ENCODE assay signal across 31 cellular contexts in genomic region chr9:108396618-108397017, GRCh38.
"Had no signal": no experiment of that assay in that cellular context is flagged by ENCODE, and none has a peak within 500 bp of the region (broad histone marks: within the 10 kb centered on the region; RNA-seq: fewer than 3 reads in every experiment).

No MANE protein-coding gene starts in this region.

- H3K27ac ChIP-seq: ascending aorta, cardiac muscle cell, VCaP had no signal

- H3K4me3 ChIP-seq: ascending aorta, cardiac muscle cell had no signal

- DNase-seq: activated B cell treated with CpG ODN at 0.5 μM for 24 hours; activated CD4-positive, alpha-beta memory T cell treated with anti-CD3 and anti-CD28 coated beads, Interleukin-2, amount 10 ng/mL, durations not matched to agents 7 days and 5 days; activated CD4-positive, alpha-beta T cell treated with anti-CD3 and anti-CD28 coated beads for 4 hours; activated CD4-positive, alpha-beta T cell treated with anti-CD3 and anti-CD28 coated beads, Interleukin-2, amount 10 ng/mL, durations not matched to agents 24 days and 14 days; activated CD4-positive, alpha-beta T cell treated with anti-CD3 and anti-CD28 coated beads, Interleukin-2, amount 50 U/mL, for 1 hour; activated CD4-positive, alpha-beta T cell treated with anti-CD3 and anti-CD28 coated beads, Interleukin-2, amount 50 U/mL, for 4 hours; activated CD4-positive, CD25-positive, alpha-beta regulatory T cell treated with anti-CD3 and anti-CD28 coated beads, Interleukin-2, amount 50 U/mL, for 72 hours; activated CD8-positive, alpha-beta memory T cell treated with anti-CD3 and anti-CD28 coated beads for 24 hours; activated CD8-positive, alpha-beta memory T cell treated with anti-CD3 and anti-CD28 coated beads, Interleukin-2, amount 10 ng/mL, durations not matched to agents 7 days and 5 days; activated CD8-positive, alpha-beta memory T cell treated with anti-CD3 and anti-CD28 coated beads, Interleukin-2, amount 50 U/mL, for 48 hours; activated CD8-positive, alpha-beta T cell treated with anti-CD3 and anti-CD28 coated beads, Interleukin-2, amount 10 ng/mL, durations not matched to agents 7 days and 5 days; activated effector memory CD4-positive, alpha-beta T cell treated with Interleukin-2 at 50 U/mL for 16 hours; activated gamma-delta T cell; activated naive CD4-positive, alpha-beta T cell treated with anti-CD3 and anti-CD28 coated beads, Interleukin-2, amount 10 ng/mL, durations not matched to agents 7 days and 5 days; activated naive CD4-positive, alpha-beta T cell treated with Interleukin-2 at 50 U/mL for 16 hours; activated naive CD8-positive, alpha-beta T cell treated with anti-CD3 and anti-CD28 coated beads, Interleukin-2, amount 10 ng/mL, durations not matched to agents 7 days and 5 days; activated naive CD8-positive, alpha-beta T cell treated with anti-CD3 and anti-CD28 coated beads, Interleukin-2, amount 50 U/mL, for 24 hours; activated T-cell treated with anti-CD3 and anti-CD28 coated beads, Interleukin-2, amount 50 U/mL, for 24 hours; activated T-cell treated with anti-CD3 and anti-CD28 coated beads, Interleukin-2, amount 50 U/mL, for 48 hours; amygdala; anterior cingulate cortex; caudate nucleus; cerebellar nuclear complex; T-helper 1 cell; T-helper 2 cell; T-helper 9 cell had no signal

- FAIRE-seq: bronchial epithelial cell, TTC549 had no signal

- H3K27me3 ChIP-seq: ascending aorta, cardiac muscle cell had no signal

- ATAC-seq: activated CD8-positive, alpha-beta memory T cell treated with anti-CD3 and anti-CD28 coated beads, Interleukin-2, amount 10 ng/mL, durations not matched to agents 7 days and 5 days; activated CD8-positive, alpha-beta T cell treated with anti-CD3 and anti-CD28 coated beads, Interleukin-2, amount 10 ng/mL, durations not matched to agents 7 days and 5 days; activated naive CD8-positive, alpha-beta T cell treated with anti-CD3 and anti-CD28 coated beads, Interleukin-2, amount 50 U/mL, for 24 hours had no signal

- H3K36me3 ChIP-seq: ascending aorta, cardiac muscle cell had no signal

- H3K4me1 ChIP-seq: ascending aorta had no signal

- H3K9me3 ChIP-seq: ascending aorta had no signal
